ENCODE assay signal across 1 cellular context in the genomic region with DNA sequence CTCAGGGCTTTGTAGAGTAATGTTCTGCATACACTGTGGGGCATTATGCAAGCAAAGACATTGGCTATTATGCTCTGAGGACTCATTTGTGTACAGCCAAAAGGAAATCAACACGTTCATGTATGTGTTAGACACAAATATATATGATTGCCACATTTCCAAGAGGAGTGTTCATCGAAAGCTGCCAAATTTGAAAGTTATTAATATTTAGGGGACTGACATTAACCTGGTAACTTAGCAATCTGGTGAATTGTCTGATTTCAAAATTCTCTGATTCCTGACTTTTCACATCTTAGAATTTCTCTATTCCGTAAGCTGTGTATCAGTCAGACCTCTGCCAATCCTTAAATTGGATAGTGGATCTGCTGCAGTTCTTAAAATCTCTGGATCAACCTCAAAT.
TF ChIP-seq lines count a peak whose summit lies in the region.

No MANE protein-coding gene starts in this region.

TF ChIP-seq in GM23338, 12 proteins besides CTCF, POLR2A, EP300 and RAD21 (continued from another document):
- TF ChIP-seq, protein P1, sequence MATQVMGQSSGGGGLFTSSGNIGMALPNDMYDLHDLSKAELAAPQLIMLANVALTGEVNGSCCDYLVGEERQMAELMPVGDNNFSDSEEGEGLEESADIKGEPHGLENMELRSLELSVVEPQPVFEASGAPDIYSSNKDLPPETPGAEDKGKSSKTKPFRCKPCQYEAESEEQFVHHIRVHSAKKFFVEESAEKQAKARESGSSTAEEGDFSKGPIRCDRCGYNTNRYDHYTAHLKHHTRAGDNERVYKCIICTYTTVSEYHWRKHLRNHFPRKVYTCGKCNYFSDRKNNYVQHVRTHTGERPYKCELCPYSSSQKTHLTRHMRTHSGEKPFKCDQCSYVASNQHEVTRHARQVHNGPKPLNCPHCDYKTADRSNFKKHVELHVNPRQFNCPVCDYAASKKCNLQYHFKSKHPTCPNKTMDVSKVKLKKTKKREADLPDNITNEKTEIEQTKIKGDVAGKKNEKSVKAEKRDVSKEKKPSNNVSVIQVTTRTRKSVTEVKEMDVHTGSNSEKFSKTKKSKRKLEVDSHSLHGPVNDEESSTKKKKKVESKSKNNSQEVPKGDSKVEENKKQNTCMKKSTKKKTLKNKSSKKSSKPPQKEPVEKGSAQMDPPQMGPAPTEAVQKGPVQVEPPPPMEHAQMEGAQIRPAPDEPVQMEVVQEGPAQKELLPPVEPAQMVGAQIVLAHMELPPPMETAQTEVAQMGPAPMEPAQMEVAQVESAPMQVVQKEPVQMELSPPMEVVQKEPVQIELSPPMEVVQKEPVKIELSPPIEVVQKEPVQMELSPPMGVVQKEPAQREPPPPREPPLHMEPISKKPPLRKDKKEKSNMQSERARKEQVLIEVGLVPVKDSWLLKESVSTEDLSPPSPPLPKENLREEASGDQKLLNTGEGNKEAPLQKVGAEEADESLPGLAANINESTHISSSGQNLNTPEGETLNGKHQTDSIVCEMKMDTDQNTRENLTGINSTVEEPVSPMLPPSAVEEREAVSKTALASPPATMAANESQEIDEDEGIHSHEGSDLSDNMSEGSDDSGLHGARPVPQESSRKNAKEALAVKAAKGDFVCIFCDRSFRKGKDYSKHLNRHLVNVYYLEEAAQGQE (IDR thresholded peaks at IDR 0.05; ENCODE audit: unreplicated experiment): no peak
- TF ChIP-seq NANOG (IDR thresholded peaks at IDR 0.05; ENCODE audit: borderline replicate concordance) (no peak), JUNB (IDR thresholded peaks at IDR 0.05; ENCODE audit: unreplicated experiment) (no peak)
TF ChIP-seq in GM23338: peak in this region for 0.
